Comparison of ENCODE assay signal across 15 cellular contexts in the genomic region with DNA sequence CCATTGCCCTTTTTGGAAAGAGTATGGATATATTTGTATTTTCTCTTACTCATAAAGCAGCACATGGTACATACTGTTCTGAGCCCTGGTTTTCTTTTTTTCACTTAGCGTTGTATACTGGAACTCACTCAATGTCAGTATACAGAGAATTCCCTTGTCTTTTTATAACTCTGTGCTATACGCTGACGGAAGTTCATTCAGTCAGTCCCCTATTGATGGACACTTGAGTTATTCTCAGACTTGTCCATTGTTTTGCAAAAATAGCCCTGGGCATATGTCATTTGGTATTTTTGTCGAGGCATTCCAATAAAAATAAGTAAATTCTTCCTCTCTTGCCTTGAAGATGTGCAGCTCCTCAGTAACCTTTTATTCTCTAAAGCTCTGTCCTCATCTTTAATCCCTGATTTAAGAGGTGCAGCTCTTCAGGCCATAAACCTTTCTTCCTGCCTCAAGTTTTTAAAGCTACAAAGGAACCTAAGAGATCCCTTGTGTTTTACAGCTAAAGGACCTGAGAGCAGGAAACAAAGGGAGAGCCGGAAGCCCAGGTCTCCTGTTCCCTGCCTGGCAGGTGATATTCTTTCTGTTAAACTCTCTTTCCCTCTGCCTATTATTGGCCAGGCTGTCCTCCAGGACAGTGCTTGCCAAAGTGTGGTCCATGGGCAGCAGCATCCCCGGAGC.
DNase-seq lines count a peak whose midpoint lies in the region; ATAC-seq and TF ChIP-seq lines count a peak whose summit lies in the region.
"Had no signal": no experiment of that assay in that cellular context is flagged by ENCODE, and none has a peak within 500 bp of the region (broad histone marks: within the 10 kb centered on the region; RNA-seq: fewer than 3 reads in every experiment).

No MANE protein-coding gene starts in this region.

- no peaks in the 10 kb centered on the region for H3K36me3 Mint-ChIP-seq in brain

- no peaks in the 10 kb centered on the region for H3K27me3 Mint-ChIP-seq in brain

- intact Hi-C loops in mucosa of descending colon (cut with DNase I, micrococcal nuclease) = no loop called here
- intact Hi-C loops in posterior vena cava (cut with DNase I) = no loop called here

- no peaks in the 10 kb centered on the region for H3K9me3 Mint-ChIP-seq in brain

- DNase-seq in EH (ENCODE audit: low read depth) (peak; percentile 33), mucosa of descending colon (no peak), posterior vena cava (ENCODE audit: low spot score) (no peak), ACHN (no peak)
- DNase-seq: activated CD4-positive, alpha-beta T cell treated with anti-CD3 and anti-CD28 coated beads, Interleukin-2, amount 50 U/mL, for 1 hour; cortex of kidney; DMS79; NCI-H1436; stimulated activated CD4-positive, alpha-beta T cell treated with anti-CD3 and anti-CD28 coated beads, Interleukin-15, amount 100 ng/mL, for 24 hours had no signal

- in situ Hi-C loops in ACHN (cut with HindIII; ENCODE audit: low pct_ligation_motif_present, low pct_unique_long_range_greater_than_20kb, low sequenced_read_pairs) = no loop called here

- H3K27ac ChIP-seq in 22Rv1 = peak overlapping the region; percentile 14; the same call in 1 of the 2 replicates
- H3K27ac ChIP-seq: KMS-11, parathyroid adenoma had no signal

- peak; percentile 50 for ATAC-seq in mucosa of descending colon
- ATAC-seq in HG03135 (IDR thresholded peaks at IDR 0.05; ENCODE audit: unreplicated experiment) = no peak
- ATAC-seq in HG03469 (IDR thresholded peaks at IDR 0.05; ENCODE audit: unreplicated experiment) = no peak

- H3K9me3 ChIP-seq in mucosa of descending colon = no peaks in the 10 kb centered on the region

- peaks cover 79% of the 10 kb centered on the region for H3K4me1 Mint-ChIP-seq in brain

- H3K27ac Mint-ChIP-seq in brain = peak overlapping the region in 3 of 5 experiments; percentile 15 to 89 (median 45)

- H3K4me1 ChIP-seq in mucosa of descending colon (ENCODE audit: low read depth) = peaks cover 17% of the 10 kb centered on the region
- H3K4me1 ChIP-seq: parathyroid adenoma had no signal

- no peak overlapping the region for H3K4me3 Mint-ChIP-seq in brain

- no peaks in the 10 kb centered on the region for H3K36me3 ChIP-seq in mucosa of descending colon (ENCODE audit: low read depth)

- no peak overlapping the region for H3K4me3 ChIP-seq in mucosa of descending colon

- no peak for TF ChIP-seq CTCF in 22Rv1 (IDR thresholded peaks at IDR 0.05)
- no peak for TF ChIP-seq CTCF in brain (conservative IDR thresholded peaks at IDR 0.05)
- no peak for TF ChIP-seq CTCF in mucosa of descending colon (IDR thresholded peaks at IDR 0.05)
